ENCODE assay signal across 1 cellular context in the genomic region with DNA sequence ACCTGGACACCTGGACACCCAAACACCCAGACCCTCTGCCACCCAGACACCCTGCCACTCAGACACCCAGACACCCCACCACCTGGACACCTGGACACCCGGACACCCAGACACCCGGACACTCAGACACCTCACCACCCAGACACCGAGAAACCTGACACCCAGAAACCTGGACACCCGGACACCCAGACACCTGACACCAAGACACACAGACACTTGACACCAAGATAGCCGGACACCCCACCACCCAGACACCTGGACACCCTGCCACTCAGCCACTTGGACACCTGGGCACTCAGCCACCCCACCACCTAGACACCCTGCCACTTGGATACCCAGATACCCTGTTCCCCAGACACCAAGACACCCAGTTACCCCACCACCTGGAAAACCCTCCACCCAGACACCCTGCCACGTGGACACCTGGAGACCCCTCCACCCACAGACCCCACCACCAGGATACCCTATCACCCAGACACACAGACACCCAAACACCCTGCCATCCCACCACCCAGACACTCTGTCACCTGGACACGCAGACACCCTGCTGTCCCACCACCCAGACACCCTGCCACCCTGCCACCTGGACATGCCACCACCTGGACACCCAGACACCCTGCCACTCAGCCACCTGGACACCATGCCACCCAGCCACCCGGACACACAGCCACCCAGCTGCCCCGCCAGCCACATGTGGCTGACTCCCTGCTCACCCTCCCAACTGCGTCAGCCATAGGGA.
TF ChIP-seq lines count a peak whose summit lies in the region.

No MANE protein-coding gene starts in this region.

TF ChIP-seq in WTC11, 78 proteins besides CTCF, POLR2A, EP300 and RAD21:
- TF ChIP-seq SMAD4 (CRISPR knock-in tag; IDR thresholded peaks at IDR 0.05), result no peak
- no peak for TF ChIP-seq PRRX2 (CRISPR knock-in tag; IDR thresholded peaks at IDR 0.05)
- TF ChIP-seq KAT7 (CRISPR knock-in tag; IDR thresholded peaks at IDR 0.05; ENCODE audit: borderline replicate concordance), result no peak
- no peak for TF ChIP-seq MLX (CRISPR knock-in tag; IDR thresholded peaks at IDR 0.05)
- TF ChIP-seq, protein P1, sequence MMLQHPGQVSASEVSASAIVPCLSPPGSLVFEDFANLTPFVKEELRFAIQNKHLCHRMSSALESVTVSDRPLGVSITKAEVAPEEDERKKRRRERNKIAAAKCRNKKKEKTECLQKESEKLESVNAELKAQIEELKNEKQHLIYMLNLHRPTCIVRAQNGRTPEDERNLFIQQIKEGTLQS (CRISPR knock-in tag; conservative IDR thresholded peaks at IDR 0.05), result no peak
- TF ChIP-seq, protein P2, sequence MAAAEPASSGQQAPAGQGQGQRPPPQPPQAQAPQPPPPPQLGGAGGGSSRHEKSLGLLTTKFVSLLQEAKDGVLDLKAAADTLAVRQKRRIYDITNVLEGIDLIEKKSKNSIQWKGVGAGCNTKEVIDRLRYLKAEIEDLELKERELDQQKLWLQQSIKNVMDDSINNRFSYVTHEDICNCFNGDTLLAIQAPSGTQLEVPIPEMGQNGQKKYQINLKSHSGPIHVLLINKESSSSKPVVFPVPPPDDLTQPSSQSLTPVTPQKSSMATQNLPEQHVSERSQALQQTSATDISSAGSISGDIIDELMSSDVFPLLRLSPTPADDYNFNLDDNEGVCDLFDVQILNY (CRISPR knock-in tag; IDR thresholded peaks at IDR 0.05), result no peak
- TF ChIP-seq ZNF317 (CRISPR knock-in tag; IDR thresholded peaks at IDR 0.05; ENCODE audit: borderline replicate concordance, low read depth), result no peak
- TF ChIP-seq, protein P3, sequence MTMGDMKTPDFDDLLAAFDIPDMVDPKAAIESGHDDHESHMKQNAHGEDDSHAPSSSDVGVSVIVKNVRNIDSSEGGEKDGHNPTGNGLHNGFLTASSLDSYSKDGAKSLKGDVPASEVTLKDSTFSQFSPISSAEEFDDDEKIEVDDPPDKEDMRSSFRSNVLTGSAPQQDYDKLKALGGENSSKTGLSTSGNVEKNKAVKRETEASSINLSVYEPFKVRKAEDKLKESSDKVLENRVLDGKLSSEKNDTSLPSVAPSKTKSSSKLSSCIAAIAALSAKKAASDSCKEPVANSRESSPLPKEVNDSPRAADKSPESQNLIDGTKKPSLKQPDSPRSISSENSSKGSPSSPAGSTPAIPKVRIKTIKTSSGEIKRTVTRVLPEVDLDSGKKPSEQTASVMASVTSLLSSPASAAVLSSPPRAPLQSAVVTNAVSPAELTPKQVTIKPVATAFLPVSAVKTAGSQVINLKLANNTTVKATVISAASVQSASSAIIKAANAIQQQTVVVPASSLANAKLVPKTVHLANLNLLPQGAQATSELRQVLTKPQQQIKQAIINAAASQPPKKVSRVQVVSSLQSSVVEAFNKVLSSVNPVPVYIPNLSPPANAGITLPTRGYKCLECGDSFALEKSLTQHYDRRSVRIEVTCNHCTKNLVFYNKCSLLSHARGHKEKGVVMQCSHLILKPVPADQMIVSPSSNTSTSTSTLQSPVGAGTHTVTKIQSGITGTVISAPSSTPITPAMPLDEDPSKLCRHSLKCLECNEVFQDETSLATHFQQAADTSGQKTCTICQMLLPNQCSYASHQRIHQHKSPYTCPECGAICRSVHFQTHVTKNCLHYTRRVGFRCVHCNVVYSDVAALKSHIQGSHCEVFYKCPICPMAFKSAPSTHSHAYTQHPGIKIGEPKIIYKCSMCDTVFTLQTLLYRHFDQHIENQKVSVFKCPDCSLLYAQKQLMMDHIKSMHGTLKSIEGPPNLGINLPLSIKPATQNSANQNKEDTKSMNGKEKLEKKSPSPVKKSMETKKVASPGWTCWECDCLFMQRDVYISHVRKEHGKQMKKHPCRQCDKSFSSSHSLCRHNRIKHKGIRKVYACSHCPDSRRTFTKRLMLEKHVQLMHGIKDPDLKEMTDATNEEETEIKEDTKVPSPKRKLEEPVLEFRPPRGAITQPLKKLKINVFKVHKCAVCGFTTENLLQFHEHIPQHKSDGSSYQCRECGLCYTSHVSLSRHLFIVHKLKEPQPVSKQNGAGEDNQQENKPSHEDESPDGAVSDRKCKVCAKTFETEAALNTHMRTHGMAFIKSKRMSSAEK (CRISPR knock-in tag; IDR thresholded peaks at IDR 0.05; ENCODE audit: borderline replicate concordance), result no peak
- TF ChIP-seq ZSCAN18 (CRISPR knock-in tag; IDR thresholded peaks at IDR 0.05), result no peak
- TF ChIP-seq ZNF416 (CRISPR knock-in tag; IDR thresholded peaks at IDR 0.05), result no peak
- TF ChIP-seq, protein P4, sequence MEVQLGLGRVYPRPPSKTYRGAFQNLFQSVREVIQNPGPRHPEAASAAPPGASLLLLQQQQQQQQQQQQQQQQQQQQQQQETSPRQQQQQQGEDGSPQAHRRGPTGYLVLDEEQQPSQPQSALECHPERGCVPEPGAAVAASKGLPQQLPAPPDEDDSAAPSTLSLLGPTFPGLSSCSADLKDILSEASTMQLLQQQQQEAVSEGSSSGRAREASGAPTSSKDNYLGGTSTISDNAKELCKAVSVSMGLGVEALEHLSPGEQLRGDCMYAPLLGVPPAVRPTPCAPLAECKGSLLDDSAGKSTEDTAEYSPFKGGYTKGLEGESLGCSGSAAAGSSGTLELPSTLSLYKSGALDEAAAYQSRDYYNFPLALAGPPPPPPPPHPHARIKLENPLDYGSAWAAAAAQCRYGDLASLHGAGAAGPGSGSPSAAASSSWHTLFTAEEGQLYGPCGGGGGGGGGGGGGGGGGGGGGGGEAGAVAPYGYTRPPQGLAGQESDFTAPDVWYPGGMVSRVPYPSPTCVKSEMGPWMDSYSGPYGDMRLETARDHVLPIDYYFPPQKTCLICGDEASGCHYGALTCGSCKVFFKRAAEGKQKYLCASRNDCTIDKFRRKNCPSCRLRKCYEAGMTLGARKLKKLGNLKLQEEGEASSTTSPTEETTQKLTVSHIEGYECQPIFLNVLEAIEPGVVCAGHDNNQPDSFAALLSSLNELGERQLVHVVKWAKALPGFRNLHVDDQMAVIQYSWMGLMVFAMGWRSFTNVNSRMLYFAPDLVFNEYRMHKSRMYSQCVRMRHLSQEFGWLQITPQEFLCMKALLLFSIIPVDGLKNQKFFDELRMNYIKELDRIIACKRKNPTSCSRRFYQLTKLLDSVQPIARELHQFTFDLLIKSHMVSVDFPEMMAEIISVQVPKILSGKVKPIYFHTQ (CRISPR knock-in tag; IDR thresholded peaks at IDR 0.05), result no peak
- TF ChIP-seq, protein P5, sequence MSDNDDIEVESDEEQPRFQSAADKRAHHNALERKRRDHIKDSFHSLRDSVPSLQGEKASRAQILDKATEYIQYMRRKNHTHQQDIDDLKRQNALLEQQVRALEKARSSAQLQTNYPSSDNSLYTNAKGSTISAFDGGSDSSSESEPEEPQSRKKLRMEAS (CRISPR knock-in tag; IDR thresholded peaks at IDR 0.05), result no peak
- TF ChIP-seq TEAD4 (CRISPR knock-in tag; IDR thresholded peaks at IDR 0.05), result no peak
- TF ChIP-seq TEAD1 (CRISPR knock-in tag; IDR thresholded peaks at IDR 0.05), result no peak
- TF ChIP-seq AFF4 (CRISPR knock-in tag; IDR thresholded peaks at IDR 0.05; ENCODE audit: borderline replicate concordance), result no peak
- TF ChIP-seq, protein P6, sequence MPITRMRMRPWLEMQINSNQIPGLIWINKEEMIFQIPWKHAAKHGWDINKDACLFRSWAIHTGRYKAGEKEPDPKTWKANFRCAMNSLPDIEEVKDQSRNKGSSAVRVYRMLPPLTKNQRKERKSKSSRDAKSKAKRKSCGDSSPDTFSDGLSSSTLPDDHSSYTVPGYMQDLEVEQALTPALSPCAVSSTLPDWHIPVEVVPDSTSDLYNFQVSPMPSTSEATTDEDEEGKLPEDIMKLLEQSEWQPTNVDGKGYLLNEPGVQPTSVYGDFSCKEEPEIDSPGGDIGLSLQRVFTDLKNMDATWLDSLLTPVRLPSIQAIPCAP (CRISPR knock-in tag; IDR thresholded peaks at IDR 0.05), result no peak
